18 cellular contexts compared by ENCODE assay signal in the genomic region with DNA sequence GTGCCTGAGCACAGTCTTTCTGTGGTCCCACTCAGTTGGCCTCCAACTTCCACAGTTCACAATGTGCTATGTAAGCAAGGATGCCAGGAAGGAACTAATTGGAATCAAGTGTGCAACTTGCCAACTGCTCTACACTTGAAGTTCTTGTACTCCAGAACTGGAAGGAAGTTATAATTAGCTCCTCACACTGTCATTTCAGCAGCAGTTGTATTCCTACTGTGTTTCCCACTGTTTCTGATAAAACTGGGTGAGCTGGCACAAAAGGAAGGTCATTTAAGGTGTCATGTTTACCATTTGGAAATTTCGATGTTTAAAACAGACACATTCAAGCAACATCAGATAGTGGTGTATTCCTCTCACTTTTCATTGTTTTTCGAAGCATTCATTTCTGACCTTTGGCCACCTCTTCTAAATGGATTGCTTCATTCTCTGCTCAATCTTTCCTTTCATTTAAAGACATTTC.
DNase-seq lines count a peak whose midpoint lies in the region; ATAC-seq and TF ChIP-seq lines count a peak whose summit lies in the region.
"Had no signal": no experiment of that assay in that cellular context is flagged by ENCODE, and none has a peak within 500 bp of the region (broad histone marks: within the 10 kb centered on the region; RNA-seq: fewer than 3 reads in every experiment).

No MANE protein-coding gene starts in this region.

- H3K27me3 ChIP-seq in esophagus muscularis mucosa (no peaks in the 10 kb centered on the region), smooth muscle cell (ENCODE audit: low read depth) (no peaks in the 10 kb centered on the region)
- H3K27me3 ChIP-seq: heart right ventricle, stomach had no signal

- no peak overlapping the region for H2AFZ ChIP-seq in smooth muscle cell (ENCODE audit: low read depth)
- H2AFZ ChIP-seq: GM23248 had no signal

- peak; percentile 59 for TF ChIP-seq EP300 in esophagus muscularis mucosa (IDR thresholded peaks at IDR 0.05)

- no peak overlapping the region for H3K9ac ChIP-seq in smooth muscle cell (ENCODE audit: low read depth)
- H3K9ac ChIP-seq: GM23248 had no signal

- H3K4me3 ChIP-seq in esophagus muscularis mucosa (no peak overlapping the region), smooth muscle cell (no peak overlapping the region)
- H3K4me3 ChIP-seq: GM23248, heart right ventricle, stomach had no signal

- H4K20me1 ChIP-seq in smooth muscle cell (ENCODE audit: low read depth), result no peaks in the 10 kb centered on the region

- H3K36me3 ChIP-seq in esophagus muscularis mucosa (peaks cover 0 to 5% (median 0%) of the 10 kb centered on the region in 4 donors), smooth muscle cell (ENCODE audit: low read depth) (peaks cover 9% of the 10 kb centered on the region)
- H3K36me3 ChIP-seq: stomach had no signal

- TF ChIP-seq CTCF in esophagus muscularis mucosa (IDR thresholded peaks at IDR 0.05) (no peak), smooth muscle cell (IDR thresholded peaks at IDR 0.05; ENCODE audit: borderline replicate concordance, insufficient read depth, poor library complexity, severe bottlenecking) (no peak)

- H3K79me2 ChIP-seq in smooth muscle cell (ENCODE audit: low read depth), result no peaks in the 10 kb centered on the region

- TF ChIP-seq POLR2A in esophagus muscularis mucosa (IDR thresholded peaks at IDR 0.05; ENCODE audit: low read depth), result no peak

- intact Hi-C loops in esophagus muscularis mucosa (cut with DNase I), result no loop called here

- peaks cover 30 to 70% (median 61%) of the 10 kb centered on the region in 4 donors for H3K4me1 ChIP-seq in esophagus muscularis mucosa
- peaks cover 5% of the 10 kb centered on the region for H3K4me1 ChIP-seq in smooth muscle cell (ENCODE audit: low read depth)

- H3K27ac ChIP-seq in esophagus muscularis mucosa (replicated peaks in 1 of 4) (peak overlapping the region; percentile 46 to 76 (median 65)), smooth muscle cell (ENCODE audit: low read depth) (peak overlapping the region; percentile 82)
- H3K27ac ChIP-seq: GM23248, stomach had no signal

- WGBS in esophagus muscularis mucosa, result 47% methylated on average over 2 of the region's 2 CpGs
- WGBS in smooth muscle cell (ENCODE audit: low lambda C conversion rate), result 95% methylated on average over 2 of the region's 2 CpGs

- H3K9me3 ChIP-seq in esophagus muscularis mucosa, result no peaks in the 10 kb centered on the region
- H3K9me3 ChIP-seq in smooth muscle cell (replicated peaks; ENCODE audit: low read depth), result no peaks in the 10 kb centered on the region
- H3K9me3 ChIP-seq: heart right ventricle, stomach had no signal

- ATAC-seq in HG03457 (IDR thresholded peaks at IDR 0.05; ENCODE audit: unreplicated experiment), result no peak
- no peak for ATAC-seq in GM21786 (IDR thresholded peaks at IDR 0.05; ENCODE audit: unreplicated experiment)
- ATAC-seq: activated CD8-positive, alpha-beta T cell treated with anti-CD3 and anti-CD28 coated beads for 36 hours; activated T-cell treated with anti-CD3 and anti-CD28 coated beads, Interleukin-2, amount 50 U/mL, for 4 hours; esophagus mucosa; sciatic nerve had no signal

- peaks cover 32% of the 10 kb centered on the region for H3F3A ChIP-seq in smooth muscle cell (ENCODE audit: low read depth)

- H3K4me2 ChIP-seq in smooth muscle cell, result no peak overlapping the region

- DNase-seq in RPMI7951 (ENCODE audit: low read depth) (peak; percentile 19), esophagus muscularis mucosa (ENCODE audit: extremely low spot score) (no peak), medulla oblongata (ENCODE audit: extremely low spot score) (peak; percentile 65), smooth muscle cell (lab: John Stamatoyannopoulos, UW; ENCODE audit: unreplicated experiment) (no peak), dedifferentiated amniotic fluid mesenchymal stem cell (ENCODE audit: extremely low spot score) (no peak)
- DNase-seq in stimulated activated CD4-positive, alpha-beta T cell treated with anti-CD3 and anti-CD28 coated beads, Interleukin-4, amount 100 ng/mL, for 4 hours, result no peak
- DNase-seq: activated CD8-positive, alpha-beta T cell treated with anti-CD3 and anti-CD28 coated beads for 36 hours; activated naive CD4-positive, alpha-beta T cell treated with anti-CD3 and anti-CD28 coated beads, Interleukin-2, amount 50 U/mL, for 16 hours; activated T-cell treated with anti-CD3 and anti-CD28 coated beads, Interleukin-2, amount 50 U/mL, for 4 hours; AML-193; GM23248; heart right ventricle; NCI-H187 treated with DMSO at 0.1 percent for 48 hours; stomach had no signal

Comparison
In these comparisons a context has a peak if more than half of its experiments do, and no peak if none do; other contexts are left out.
1. DNase-seq: peak in RPMI7951 (single experiment) and medulla oblongata (single experiment); none in esophagus muscularis mucosa (single experiment), smooth muscle cell (single experiment), dedifferentiated amniotic fluid mesenchymal stem cell (single experiment) and stimulated activated CD4-positive, alpha-beta T cell treated with anti-CD3 and anti-CD28 coated beads, Interleukin-4, amount 100 ng/mL, for 4 hours (0 of 2).